13 cellular contexts compared by ENCODE assay signal in genomic region chr19:15563325-15563794, GRCh38. TPM values are rescaled to one million over a fixed set of nuclear protein-coding genes. Genes with fewer than 3 reads are reported as not detected.
A peak's percentile ranks its signal among the peaks of the same experiment; 100 is the strongest.
DNase-seq lines count a peak whose midpoint lies in the region; ATAC-seq and TF ChIP-seq lines count a peak whose summit lies in the region.
"Had no signal": no experiment of that assay in that cellular context is flagged by ENCODE, and none has a peak within 500 bp of the region (broad histone marks: within the 10 kb centered on the region; RNA-seq: fewer than 3 reads in every experiment).

No MANE protein-coding gene starts in this region.

- CTCF ChIA-PET in IMR-90 (lab: Yijun Ruan, JAX) (no interaction called here), Panc1 (lab: Charles Lee) (interaction anchor here (0.5 to 0.6 kb wide), 2 partner anchors 22 to 251 kb away, joined by 3 to 5 read pairs; no protein-coding TSS in a partner anchor)
- CTCF ChIA-PET in activated CD8-positive, alpha-beta T cell treated with anti-CD3 and anti-CD28 coated beads, Interleukin-2, amount 10 ng/mL, durations not matched to agents 7 days and 5 days (lab: Charles Lee): no interaction called here

- H2AFZ ChIP-seq in IMR-90 (replicated peaks; ENCODE audit: low read length, poor library complexity): peak overlapping the region; percentile 23

- H3K27ac Mint-ChIP-seq in activated T-cell treated with anti-CD3 and anti-CD28 coated beads, Interleukin-2, amount 50 U/mL, for 24 hours: no peak overlapping the region
- no peak overlapping the region for H3K27ac Mint-ChIP-seq in activated CD8-positive, alpha-beta T cell treated with anti-CD3 and anti-CD28 coated beads, Interleukin-2, amount 10 ng/mL, durations not matched to agents 7 days and 5 days
- H3K27ac Mint-ChIP-seq: CD4-positive, alpha-beta T cell; mesothelial cell of epicardium had no signal

- no peak overlapping the region for H2BK20ac ChIP-seq in IMR-90 (ENCODE audit: low read depth, low read length)

- H3K4me3 ChIP-seq in BE2C (ENCODE audit: low read depth, low read length) (no peak overlapping the region), IMR-90 (ENCODE audit: insufficient read depth, low read depth, low read length) (no peak overlapping the region), Panc1 (ENCODE audit: low read depth in 2 of 2, low read length in 2 of 2) (no peak overlapping the region), right cardiac atrium (ENCODE audit: low read length) (no peak overlapping the region), spleen (no peak overlapping the region)

- H2AK5ac ChIP-seq in IMR-90 (ENCODE audit: low read depth, low read length): no peak overlapping the region

- no peak overlapping the region for H2BK15ac ChIP-seq in IMR-90 (ENCODE audit: low read depth, low read length)

- BruUV-seq in IMR-90 (replicated peaks; lab: Mats Ljungman, UMichigan) (no TSS peak), Panc1 (replicated peaks; lab: Mats Ljungman, UMichigan) (no TSS peak)

- H3K27me3 ChIP-seq in BE2C: no peaks in the 10 kb centered on the region
- H3K27me3 ChIP-seq in IMR-90 (ENCODE audit: control insufficient read depth, insufficient read depth, low read length): peaks cover 2% of the 10 kb centered on the region; the same call in 1 of the 2 replicates
- no peaks in the 10 kb centered on the region; the same call in 1 of the 2 replicates for H3K27me3 ChIP-seq in Panc1 (ENCODE audit: control insufficient read depth, insufficient read depth, low read length)
- H3K27me3 ChIP-seq in right cardiac atrium (ENCODE audit: control insufficient read depth, insufficient read depth): no peaks in the 10 kb centered on the region
- H3K27me3 ChIP-seq in spleen (replicated peaks in 1 of 7): peaks cover 0 to 61% (median 6%) of the 10 kb centered on the region in 7 donors

- dilution Hi-C loops in IMR-90 (cut with HindIII; ENCODE audit: low sequenced_read_pairs, unreplicated experiment): no loop called here

- H3K27me3 Mint-ChIP-seq in activated T-cell treated with anti-CD3 and anti-CD28 coated beads, Interleukin-2, amount 50 U/mL, for 24 hours: peaks cover 31% of the 10 kb centered on the region
- peaks cover 13% of the 10 kb centered on the region for H3K27me3 Mint-ChIP-seq in activated CD8-positive, alpha-beta T cell treated with anti-CD3 and anti-CD28 coated beads, Interleukin-2, amount 10 ng/mL, durations not matched to agents 7 days and 5 days (ENCODE audit: low read depth)

- H3K27ac ChIP-seq in IMR-90 (ENCODE audit: insufficient read depth, low read length) (no peak overlapping the region), Panc1 (ENCODE audit: low read length) (no peak overlapping the region), right cardiac atrium (ENCODE audit: low read length) (no peak overlapping the region), spleen (no peak overlapping the region)

- no peak overlapping the region for H3K4ac ChIP-seq in IMR-90 (ENCODE audit: low read depth, low read length)

- H3K36me3 ChIP-seq in BE2C (no peaks in the 10 kb centered on the region), IMR-90 (ENCODE audit: control insufficient read depth, insufficient read depth, low read length) (no peaks in the 10 kb centered on the region), Panc1 (ENCODE audit: control insufficient read depth, insufficient read depth, low read length) (no peaks in the 10 kb centered on the region), spleen (no peaks in the 10 kb centered on the region)

- 10% methylated on average over 2 of the region's 3 CpGs; no CpG with 5 or more reads in 1 of the 2 experiments for WGBS in IMR-90 (ENCODE audit: extremely low coverage in 2 of 2, insufficient read length in 1 of 2), 2 experiments
- WGBS in right cardiac atrium: 15% methylated on average over 3 of the region's 3 CpGs
- WGBS in spleen, 5 donors: 0 to 26% (median 11%) methylated on average over 2 to 3 of the region's 3 CpGs

- no peak overlapping the region for H3K18ac ChIP-seq in IMR-90 (ENCODE audit: low read depth, low read length)

- no peak overlapping the region for H3K56ac ChIP-seq in IMR-90 (ENCODE audit: extremely low read depth, insufficient read depth, low read length)

- H3K4me2 ChIP-seq in IMR-90 (ENCODE audit: low read depth, low read length): no peak overlapping the region

- no peak overlapping the region for H2AK9ac ChIP-seq in IMR-90 (replicated peaks; ENCODE audit: low read depth, low read length, poor library complexity)

- no peaks in the 10 kb centered on the region for H4K20me1 ChIP-seq in IMR-90 (ENCODE audit: insufficient read depth, low read length)

- H4K8ac ChIP-seq in IMR-90 (ENCODE audit: low read depth in 2 of 2, low read length in 2 of 2): no peak overlapping the region

- no peak overlapping the region for H3K23ac ChIP-seq in IMR-90 (ENCODE audit: low read depth, low read length)

- in situ Hi-C loops in IMR-90 (cut with MboI; ENCODE audit: low sequenced_read_pairs) (no loop called here), Panc1 (cut with HindIII; ENCODE audit: low pct_unique_long_range_greater_than_20kb, low sequenced_read_pairs) (no loop called here)

- TF ChIP-seq CTCF in BE2C (IDR thresholded peaks at IDR 0.05; ENCODE audit: low read depth, low read length) (no peak), IMR-90 (conservative IDR thresholded peaks at IDR 0.05; ENCODE audit: low read depth, low read length) (no peak), Panc1 (IDR thresholded peaks at IDR 0.05) (no peak), spleen (IDR thresholded peaks at IDR 0.05 in 8 of 11, conservative IDR thresholded peaks at IDR 0.05 in 3 of 11) (no peak)

- H3K4me1 ChIP-seq in BE2C (no peaks in the 10 kb centered on the region), IMR-90 (ENCODE audit: control insufficient read depth, insufficient read depth, low read length) (peaks cover 2% of the 10 kb centered on the region; the same call in 1 of the 2 replicates), Panc1 (ENCODE audit: control insufficient read depth, insufficient read depth, low read length) (no peaks in the 10 kb centered on the region), right cardiac atrium (ENCODE audit: control insufficient read depth, insufficient read depth, low read length) (no peaks in the 10 kb centered on the region), spleen (peaks cover 0 to 9% (median 2%) of the 10 kb centered on the region in 6 donors)

- H3K79me1 ChIP-seq in IMR-90 (ENCODE audit: low read depth in 1 of 2, low read length in 2 of 2): no peaks in the 10 kb centered on the region

- H3K4me3 Mint-ChIP-seq in activated T-cell treated with anti-CD3 and anti-CD28 coated beads, Interleukin-2, amount 50 U/mL, for 24 hours: no peak overlapping the region
- H3K4me3 Mint-ChIP-seq in activated CD8-positive, alpha-beta T cell treated with anti-CD3 and anti-CD28 coated beads, Interleukin-2, amount 10 ng/mL, durations not matched to agents 7 days and 5 days: no peak overlapping the region
- H3K4me3 Mint-ChIP-seq: CD4-positive, alpha-beta T cell; mesothelial cell of epicardium had no signal

- no peak overlapping the region for H2BK5ac ChIP-seq in IMR-90 (ENCODE audit: low read depth, low read length, poor library complexity, severe bottlenecking)

- TF ChIP-seq POLR2A in IMR-90 (IDR thresholded peaks at IDR 0.05; ENCODE audit: low read depth, low read length) (no peak), spleen (IDR thresholded peaks at IDR 0.05) (no peak)

- no peaks in the 10 kb centered on the region for H3K4me1 Mint-ChIP-seq in activated T-cell treated with anti-CD3 and anti-CD28 coated beads, Interleukin-2, amount 50 U/mL, for 24 hours (ENCODE audit: low read depth)
- no peaks in the 10 kb centered on the region for H3K4me1 Mint-ChIP-seq in activated CD8-positive, alpha-beta T cell treated with anti-CD3 and anti-CD28 coated beads, Interleukin-2, amount 10 ng/mL, durations not matched to agents 7 days and 5 days (ENCODE audit: low read depth)
- H3K4me1 Mint-ChIP-seq: mesothelial cell of epicardium had no signal

- no peaks in the 10 kb centered on the region for H3K9me3 Mint-ChIP-seq in activated T-cell treated with anti-CD3 and anti-CD28 coated beads, Interleukin-2, amount 50 U/mL, for 24 hours
- H3K9me3 Mint-ChIP-seq in activated CD8-positive, alpha-beta T cell treated with anti-CD3 and anti-CD28 coated beads, Interleukin-2, amount 10 ng/mL, durations not matched to agents 7 days and 5 days (ENCODE audit: insufficient read depth): no peaks in the 10 kb centered on the region
- H3K9me3 Mint-ChIP-seq: CD4-positive, alpha-beta T cell had no signal

- H3K9ac ChIP-seq in IMR-90 (ENCODE audit: low read depth, low read length): no peak overlapping the region

- no peaks in the 10 kb centered on the region for H3K9me1 ChIP-seq in IMR-90 (ENCODE audit: insufficient read depth, low read length)

- intact Hi-C loops in IMR-90 (cut with micrococcal nuclease) (no loop called here), Panc1 (cut with micrococcal nuclease; ENCODE audit: unreplicated experiment) (no loop called here), right cardiac atrium (cut with DNase I) (no loop called here), spleen (cut with DNase I; ENCODE audit: low total_unique reads) (no loop called here)

- ATAC-seq in IMR-90 (ENCODE audit: low read depth) (peak; percentile 56), Panc1 (peak; percentile 56), right cardiac atrium (peak; percentile 57 to 59), HG03108 (IDR thresholded peaks at IDR 0.05; ENCODE audit: unreplicated experiment) (no peak)
- ATAC-seq in activated CD8-positive, alpha-beta T cell treated with anti-CD3 and anti-CD28 coated beads, Interleukin-2, amount 10 ng/mL, durations not matched to agents 7 days and 5 days: no peak

- POLR2A ChIA-PET in IMR-90 (lab: Charles Lee; ENCODE audit: unreplicated experiment) (no interaction called here), Panc1 (lab: Charles Lee) (interaction anchor here (0.5 kb wide), 1 partner anchor 9 kb away, joined by 6 read pairs; no protein-coding TSS in a partner anchor)
- POLR2A ChIA-PET in activated CD8-positive, alpha-beta T cell treated with anti-CD3 and anti-CD28 coated beads, Interleukin-2, amount 10 ng/mL, durations not matched to agents 7 days and 5 days (lab: Charles Lee): no interaction called here

- no peak for TF ChIP-seq RAD21 in IMR-90 (IDR thresholded peaks at IDR 0.05; ENCODE audit: low read length)

- H4K91ac ChIP-seq in IMR-90 (ENCODE audit: insufficient read depth, low read depth, low read length): no peak overlapping the region

- peak; percentile 65 for DNase-seq in BE2C
- DNase-seq in IMR-90: no peak
- no peak for DNase-seq in Panc1 (ENCODE audit: low read depth, low spot score)
- DNase-seq in right cardiac atrium: peak; percentile 33 to 73 (median 67)
- DNase-seq in activated T-cell treated with anti-CD3 and anti-CD28 coated beads, Interleukin-2, amount 50 U/mL, for 24 hours: no peak
- DNase-seq in spleen: no peak
- DNase-seq in activated CD8-positive, alpha-beta T cell treated with anti-CD3 and anti-CD28 coated beads, Interleukin-2, amount 10 ng/mL, durations not matched to agents 7 days and 5 days: no peak
- DNase-seq: amniotic stem cell; CD4-positive, alpha-beta T cell; NCI-H1694 had no signal

- no peak overlapping the region for H3K14ac ChIP-seq in IMR-90 (replicated peaks; ENCODE audit: low read depth, low read length)

- no peak overlapping the region for H4K5ac ChIP-seq in IMR-90 (ENCODE audit: low read depth, low read length)

- no peaks in the 10 kb centered on the region for H3K36me3 Mint-ChIP-seq in activated T-cell treated with anti-CD3 and anti-CD28 coated beads, Interleukin-2, amount 50 U/mL, for 24 hours (ENCODE audit: low read depth)
- no peaks in the 10 kb centered on the region for H3K36me3 Mint-ChIP-seq in activated CD8-positive, alpha-beta T cell treated with anti-CD3 and anti-CD28 coated beads, Interleukin-2, amount 10 ng/mL, durations not matched to agents 7 days and 5 days (ENCODE audit: low read depth)
- H3K36me3 Mint-ChIP-seq: mesothelial cell of epicardium had no signal

- H2BK120ac ChIP-seq in IMR-90 (ENCODE audit: low read depth, low read length): no peak overlapping the region

- no peaks in the 10 kb centered on the region for H3K9me3 ChIP-seq in BE2C
- no peaks in the 10 kb centered on the region for H3K9me3 ChIP-seq in IMR-90 (ENCODE audit: control insufficient read depth, insufficient read depth, low read length)
- no peaks in the 10 kb centered on the region for H3K9me3 ChIP-seq in Panc1 (ENCODE audit: control insufficient read depth, insufficient read depth, low read depth, low read length)
- no peaks in the 10 kb centered on the region for H3K9me3 ChIP-seq in right cardiac atrium (ENCODE audit: control insufficient read depth, low read length)
- no peaks in the 10 kb centered on the region for H3K9me3 ChIP-seq in spleen

RNA-seq across cellular contexts. Expression of gene CYP4F8, which starts 51.7 kb away (rescaled TPM):
- polyA plus RNA-seq in BE2C (2012; ENCODE audit: insufficient read depth, insufficient read length, low read depth): 5.4 TPM
- not detected in 2 replicates for total RNA-seq in IMR-90 (2012; rRNA removed)
- not detected in 2 replicates for polyA plus RNA-seq in IMR-90 (2012; rRNA removed)
- not detected in 2 replicates for polyA plus RNA-seq in IMR-90 (2012; cell fraction: cytosol; rRNA removed)
- polyA plus RNA-seq in IMR-90 (2012; cell fraction: nucleus; rRNA removed; ENCODE audit: low replicate concordance): not detected in 2 replicates
- total RNA-seq in Panc1 (2021; ENCODE audit: unreplicated experiment): not detected
- not detected for polyA plus RNA-seq in Panc1 (2012; ENCODE audit: insufficient read length)
- total RNA-seq in right cardiac atrium: not detected
- polyA plus RNA-seq in right cardiac atrium: not detected
- total RNA-seq in spleen: not detected
- not detected for polyA plus RNA-seq in spleen
- not detected for total RNA-seq in activated CD8-positive, alpha-beta T cell treated with anti-CD3 and anti-CD28 coated beads, Interleukin-2, amount 10 ng/mL, durations not matched to agents 7 days and 5 days
- total RNA-seq: CD4-positive, alpha-beta T cell; mesothelial cell of epicardium; subcutaneous adipose tissue had no signal

RNA-seq across cellular contexts. Expression of gene CYP4F22, which starts 55.0 kb away (rescaled TPM):
- polyA plus RNA-seq in BE2C (2012; ENCODE audit: insufficient read depth, insufficient read length, low read depth): not detected
- total RNA-seq in IMR-90 (2012; rRNA removed) (not detected in 2 replicates), Panc1 (2021; ENCODE audit: unreplicated experiment) (0.21 TPM), right cardiac atrium (not detected), spleen (1 to 10 TPM in 1 of 7 donors, under 1 TPM in 4, not detected in 2; 0.28 to 1.2 (median 0.37) TPM)
- polyA plus RNA-seq in IMR-90 (2012; rRNA removed) (not detected in 2 replicates), right cardiac atrium (not detected), spleen (under 1 TPM; 0.10 to 0.17 (median 0.14) TPM)
- polyA plus RNA-seq in IMR-90 (2012; cell fraction: cytosol; rRNA removed): not detected in 2 replicates
- polyA plus RNA-seq in IMR-90 (2012; cell fraction: nucleus; rRNA removed; ENCODE audit: low replicate concordance): not detected in 2 replicates
- 0.18 TPM for polyA plus RNA-seq in Panc1 (2012; ENCODE audit: insufficient read length)
- total RNA-seq in activated CD8-positive, alpha-beta T cell treated with anti-CD3 and anti-CD28 coated beads, Interleukin-2, amount 10 ng/mL, durations not matched to agents 7 days and 5 days: 1 to 10 TPM; 5.8 to 6.2 TPM
- total RNA-seq: mesothelial cell of epicardium had no signal

Comparison
In these comparisons a context has a peak if more than half of its experiments do, and no peak if none do; other contexts are left out.
1. DNase-seq: peak in BE2C (single experiment) and right cardiac atrium (3 of 3); none in IMR-90 (single experiment), Panc1 (single experiment), activated T-cell treated with anti-CD3 and anti-CD28 coated beads, Interleukin-2, amount 50 U/mL, for 24 hours (single experiment), spleen (single experiment) and activated CD8-positive, alpha-beta T cell treated with anti-CD3 and anti-CD28 coated beads, Interleukin-2, amount 10 ng/mL, durations not matched to agents 7 days and 5 days (single experiment).
2. ATAC-seq: peak in IMR-90 (single experiment), Panc1 (single experiment) and right cardiac atrium (2 of 2); none in HG03108 (single experiment) and activated CD8-positive, alpha-beta T cell treated with anti-CD3 and anti-CD28 coated beads, Interleukin-2, amount 10 ng/mL, durations not matched to agents 7 days and 5 days (single experiment).